In the genomic region with DNA sequence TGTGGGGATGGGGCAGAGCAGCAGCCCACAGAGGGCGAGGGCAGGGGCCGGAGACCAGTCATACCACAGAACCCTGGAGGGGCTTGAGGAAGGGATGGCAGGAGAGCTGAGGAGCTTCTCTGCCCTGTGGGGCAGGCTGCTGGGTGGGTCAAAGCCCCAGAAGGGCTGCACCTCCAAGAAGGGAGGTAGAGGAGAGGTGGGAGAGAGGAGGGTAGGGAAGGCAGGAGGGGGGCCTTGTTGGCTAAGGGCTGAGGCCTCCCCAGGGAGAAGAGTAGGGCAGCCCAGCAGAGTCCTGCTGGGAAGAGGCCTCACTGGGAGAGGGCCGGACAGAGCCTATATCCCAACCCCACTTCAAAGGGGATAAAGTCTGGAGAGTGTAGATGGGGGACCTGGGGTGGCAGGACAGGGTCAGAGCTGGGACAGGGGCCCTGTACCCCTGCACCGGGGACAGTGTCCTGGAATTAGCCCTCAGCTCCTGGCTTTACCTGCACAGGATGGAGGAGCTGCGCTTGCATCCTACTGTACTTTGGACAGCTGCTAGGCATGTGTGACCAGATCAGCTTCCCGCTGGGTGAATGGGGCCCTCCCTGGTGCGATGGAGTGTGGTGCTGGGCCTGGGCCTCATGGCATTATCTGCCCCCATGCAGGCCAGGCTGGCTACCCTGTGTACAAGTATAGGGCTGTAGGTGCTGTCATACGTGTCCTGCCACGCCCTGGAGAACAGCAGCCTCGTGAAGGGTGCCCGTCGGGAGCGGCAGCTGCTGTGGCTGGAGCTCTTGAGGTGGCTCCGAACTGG, we compare ENCODE assay signal across 1 cellular context.
TF ChIP-seq lines count a peak whose summit lies in the region.

No MANE protein-coding gene starts in this region.

TF ChIP-seq in HepG2, 621 proteins besides CTCF, POLR2A, EP300 and RAD21 (continued from another document):
- TF ChIP-seq, protein P1, sequence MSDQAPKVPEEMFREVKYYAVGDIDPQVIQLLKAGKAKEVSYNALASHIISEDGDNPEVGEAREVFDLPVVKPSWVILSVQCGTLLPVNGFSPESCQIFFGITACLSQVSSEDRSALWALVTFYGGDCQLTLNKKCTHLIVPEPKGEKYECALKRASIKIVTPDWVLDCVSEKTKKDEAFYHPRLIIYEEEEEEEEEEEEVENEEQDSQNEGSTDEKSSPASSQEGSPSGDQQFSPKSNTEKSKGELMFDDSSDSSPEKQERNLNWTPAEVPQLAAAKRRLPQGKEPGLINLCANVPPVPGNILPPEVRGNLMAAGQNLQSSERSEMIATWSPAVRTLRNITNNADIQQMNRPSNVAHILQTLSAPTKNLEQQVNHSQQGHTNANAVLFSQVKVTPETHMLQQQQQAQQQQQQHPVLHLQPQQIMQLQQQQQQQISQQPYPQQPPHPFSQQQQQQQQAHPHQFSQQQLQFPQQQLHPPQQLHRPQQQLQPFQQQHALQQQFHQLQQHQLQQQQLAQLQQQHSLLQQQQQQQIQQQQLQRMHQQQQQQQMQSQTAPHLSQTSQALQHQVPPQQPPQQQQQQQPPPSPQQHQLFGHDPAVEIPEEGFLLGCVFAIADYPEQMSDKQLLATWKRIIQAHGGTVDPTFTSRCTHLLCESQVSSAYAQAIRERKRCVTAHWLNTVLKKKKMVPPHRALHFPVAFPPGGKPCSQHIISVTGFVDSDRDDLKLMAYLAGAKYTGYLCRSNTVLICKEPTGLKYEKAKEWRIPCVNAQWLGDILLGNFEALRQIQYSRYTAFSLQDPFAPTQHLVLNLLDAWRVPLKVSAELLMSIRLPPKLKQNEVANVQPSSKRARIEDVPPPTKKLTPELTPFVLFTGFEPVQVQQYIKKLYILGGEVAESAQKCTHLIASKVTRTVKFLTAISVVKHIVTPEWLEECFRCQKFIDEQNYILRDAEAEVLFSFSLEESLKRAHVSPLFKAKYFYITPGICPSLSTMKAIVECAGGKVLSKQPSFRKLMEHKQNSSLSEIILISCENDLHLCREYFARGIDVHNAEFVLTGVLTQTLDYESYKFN (CRISPR knock-in tag; conservative IDR thresholded peaks at IDR 0.05), result no peak
- TF ChIP-seq SNAPC5 (CRISPR knock-in tag; IDR thresholded peaks at IDR 0.05; ENCODE audit: borderline replicate concordance) (no peak), MAFK (conservative IDR thresholded peaks at IDR 0.05 in 1 of 2, IDR thresholded peaks at IDR 0.05 in 1 of 2; ENCODE audit: low read length in 2 of 2) (no peak), ZNF589 (CRISPR knock-in tag; conservative IDR thresholded peaks at IDR 0.05) (no peak)
- TF ChIP-seq, protein P2, sequence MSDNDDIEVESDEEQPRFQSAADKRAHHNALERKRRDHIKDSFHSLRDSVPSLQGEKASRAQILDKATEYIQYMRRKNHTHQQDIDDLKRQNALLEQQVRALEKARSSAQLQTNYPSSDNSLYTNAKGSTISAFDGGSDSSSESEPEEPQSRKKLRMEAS (IDR thresholded peaks at IDR 0.05), result peak; percentile 45; the same call in 1 of the 2 replicates
